ENCODE assay signal across 20 cellular contexts in genomic region chr13:44715287-44716224, GRCh38.
DNase-seq lines count a peak whose midpoint lies in the region; ATAC-seq and TF ChIP-seq lines count a peak whose summit lies in the region.
"Had no signal": no experiment of that assay in that cellular context is flagged by ENCODE, and none has a peak within 500 bp of the region (broad histone marks: within the 10 kb centered on the region; RNA-seq: fewer than 3 reads in every experiment).

No MANE protein-coding gene starts in this region.

- TF ChIP-seq POLR2A in breast epithelium (IDR thresholded peaks at IDR 0.05) (no peak), transverse colon (IDR thresholded peaks at IDR 0.05) (no peak)

- H3K36me3 Mint-ChIP-seq in progenitor cell of endocrine pancreas (ENCODE audit: insufficient read depth): no peaks in the 10 kb centered on the region
- H3K36me3 Mint-ChIP-seq: activated naive CD8-positive, alpha-beta T cell treated with anti-CD3 and anti-CD28 coated beads for 36 hours; immature natural killer cell had no signal

- H3K27ac ChIP-seq in breast epithelium (peak overlapping the region; percentile 65 to 72), dorsolateral prefrontal cortex (no peak overlapping the region), transverse colon (no peak overlapping the region), lower lobe of right lung (no peak overlapping the region)
- H3K27ac ChIP-seq: ovary, thyroid gland had no signal

- H3K4me1 ChIP-seq in breast epithelium (peaks cover 0 to 7% of the 10 kb centered on the region in 2 donors), transverse colon (no peaks in the 10 kb centered on the region), lower lobe of right lung (no peaks in the 10 kb centered on the region)
- H3K4me1 ChIP-seq: thyroid gland had no signal

- intact Hi-C loops in breast epithelium (cut with DNase I; ENCODE audit: low total_unique reads) (no loop called here), dorsolateral prefrontal cortex (cut with DNase I) (no loop called here), transverse colon (cut with DNase I; ENCODE audit: low total_unique reads) (no loop called here), lower lobe of right lung (cut with DNase I) (no loop called here)

- H3K36me3 ChIP-seq in breast epithelium (no peaks in the 10 kb centered on the region), transverse colon (no peaks in the 10 kb centered on the region), lower lobe of right lung (no peaks in the 10 kb centered on the region)
- H3K36me3 ChIP-seq: ovary, thyroid gland had no signal

- H3K4me3 Mint-ChIP-seq in progenitor cell of endocrine pancreas (ENCODE audit: low read depth): no peak overlapping the region
- H3K4me3 Mint-ChIP-seq: activated naive CD8-positive, alpha-beta T cell treated with anti-CD3 and anti-CD28 coated beads for 36 hours; dendritic cell treated with granulocyte-macrophage colony-stimulating factor and Interleukin-4, amounts not matched to agents 40 ng/mL and 50 ng/mL, for 4 days; immature natural killer cell had no signal

- in situ Hi-C loops in transverse colon (cut with MboI; ENCODE audit: low pct_ligation_motif_present in 1 of 4, low pct_unique_long_range_greater_than_20kb in 1 of 4, low sequenced_read_pairs in 3 of 4): no loop called here

- peak overlapping the region; percentile 8 for H3K27ac Mint-ChIP-seq in progenitor cell of endocrine pancreas
- H3K27ac Mint-ChIP-seq: activated naive CD8-positive, alpha-beta T cell treated with anti-CD3 and anti-CD28 coated beads for 36 hours; dendritic cell treated with granulocyte-macrophage colony-stimulating factor and Interleukin-4, amounts not matched to agents 40 ng/mL and 50 ng/mL, for 4 days; immature natural killer cell had no signal

- no peaks in the 10 kb centered on the region for H3K9me3 Mint-ChIP-seq in progenitor cell of endocrine pancreas (ENCODE audit: low read depth)
- H3K9me3 Mint-ChIP-seq: activated naive CD8-positive, alpha-beta T cell treated with anti-CD3 and anti-CD28 coated beads for 36 hours; dendritic cell treated with granulocyte-macrophage colony-stimulating factor and Interleukin-4, amounts not matched to agents 40 ng/mL and 50 ng/mL, for 4 days; immature natural killer cell had no signal

- no peaks in the 10 kb centered on the region for H3K9me3 ChIP-seq in breast epithelium
- H3K9me3 ChIP-seq in transverse colon: no peaks in the 10 kb centered on the region
- no peaks in the 10 kb centered on the region for H3K9me3 ChIP-seq in lower lobe of right lung
- H3K9me3 ChIP-seq: ovary, thyroid gland had no signal

- peak; percentile 89 for DNase-seq in AG10803 (ENCODE audit: low read depth)
- peak; percentile 47 for DNase-seq in NCI-H1092 (lab: John Stamatoyannopoulos, UW)
- peak in 1 of 2 donors; percentile 64 for DNase-seq in breast epithelium (ENCODE audit: low spot score in 2 of 2)
- no peak for DNase-seq in progenitor cell of endocrine pancreas (ENCODE audit: low spot score, unreplicated experiment)
- no peak for DNase-seq in dorsolateral prefrontal cortex
- no peak for DNase-seq in transverse colon
- no peak for DNase-seq in lower lobe of right lung
- no peak for DNase-seq in KG1 (lab: John Stamatoyannopoulos, UW)
- DNase-seq: activated CD8-positive, alpha-beta memory T cell treated with anti-CD3 and anti-CD28 coated beads, Interleukin-2, amount 50 U/mL, for 48 hours; activated naive CD8-positive, alpha-beta T cell treated with anti-CD3 and anti-CD28 coated beads for 36 hours; DMS79; immature natural killer cell; midbrain; ovary; stimulated activated CD4-positive, alpha-beta T cell treated with anti-CD3 and anti-CD28 coated beads, Interleukin-15, amount 100 ng/mL, for 24 hours; T-helper 1 cell; thyroid gland had no signal

- no peaks in the 10 kb centered on the region for H3K4me1 Mint-ChIP-seq in progenitor cell of endocrine pancreas (ENCODE audit: low read depth)
- H3K4me1 Mint-ChIP-seq: immature natural killer cell had no signal

- H3K27me3 ChIP-seq in breast epithelium: no peaks in the 10 kb centered on the region
- peaks cover 0 to 4% (median 0%) of the 10 kb centered on the region in 45 donors for H3K27me3 ChIP-seq in dorsolateral prefrontal cortex
- no peaks in the 10 kb centered on the region for H3K27me3 ChIP-seq in transverse colon
- H3K27me3 ChIP-seq in lower lobe of right lung (ENCODE audit: low read depth): no peaks in the 10 kb centered on the region
- H3K27me3 ChIP-seq: ovary, thyroid gland had no signal

- no peak for TF ChIP-seq CTCF in AG10803 (conservative IDR thresholded peaks at IDR 0.05; ENCODE audit: low read length)
- TF ChIP-seq CTCF in breast epithelium (IDR thresholded peaks at IDR 0.05): no peak
- no peak for TF ChIP-seq CTCF in progenitor cell of endocrine pancreas (IDR thresholded peaks at IDR 0.05; ENCODE audit: unreplicated experiment)
- no peak for TF ChIP-seq CTCF in dorsolateral prefrontal cortex (IDR thresholded peaks at IDR 0.05 in 54 of 56, conservative IDR thresholded peaks at IDR 0.05 in 2 of 56; ENCODE audit: low read depth in 1 of 56, partially characterized antibody in 56 of 56)
- no peak for TF ChIP-seq CTCF in transverse colon (IDR thresholded peaks at IDR 0.05)
- TF ChIP-seq CTCF in lower lobe of right lung (IDR thresholded peaks at IDR 0.05): no peak

- peak overlapping the region; percentile 20; the same call in 1 of the 2 replicates for H3K4me3 ChIP-seq in AG10803 (ENCODE audit: low read length)
- no peak overlapping the region for H3K4me3 ChIP-seq in breast epithelium
- no peak overlapping the region for H3K4me3 ChIP-seq in dorsolateral prefrontal cortex
- H3K4me3 ChIP-seq in transverse colon: no peak overlapping the region
- H3K4me3 ChIP-seq in lower lobe of right lung: no peak overlapping the region
- H3K4me3 ChIP-seq: GM12878, K562, ovary, thyroid gland had no signal

- H3K27me3 Mint-ChIP-seq in progenitor cell of endocrine pancreas: no peaks in the 10 kb centered on the region
- H3K27me3 Mint-ChIP-seq: dendritic cell treated with granulocyte-macrophage colony-stimulating factor and Interleukin-4, amounts not matched to agents 40 ng/mL and 50 ng/mL, for 4 days had no signal

- 78 to 87% methylated on average over 9 to 11 of the region's 11 CpGs for WGBS in transverse colon (ENCODE audit: low coverage in 1 of 2), 2 donors

- ATAC-seq in lower lobe of right lung: no peak
- ATAC-seq: GM12878, K562 had no signal

- no peak for TF ChIP-seq EP300 in transverse colon (IDR thresholded peaks at IDR 0.05; ENCODE audit: low read depth)

Comparison
In these comparisons a context has a peak if more than half of its experiments do, and no peak if none do; other contexts are left out.
1. DNase-seq: peak in AG10803 (single experiment) and NCI-H1092 (single experiment); none in progenitor cell of endocrine pancreas (single experiment), dorsolateral prefrontal cortex (0 of 10), transverse colon (single experiment), lower lobe of right lung (single experiment) and KG1 (single experiment).
2. H3K27ac ChIP-seq: peak in breast epithelium (2 of 2); none in dorsolateral prefrontal cortex (0 of 59), transverse colon (0 of 4) and lower lobe of right lung (single experiment).